9 cellular contexts compared by ENCODE assay signal in genomic region chr13:24272452-24273161, GRCh38. TPM values are rescaled to one million over a fixed set of nuclear protein-coding genes. Genes with fewer than 3 reads are reported as not detected.
A peak's percentile ranks its signal among the peaks of the same experiment; 100 is the strongest.
DNase-seq lines count a peak whose midpoint lies in the region; ATAC-seq and TF ChIP-seq lines count a peak whose summit lies in the region.
"Had no signal": no experiment of that assay in that cellular context is flagged by ENCODE, and none has a peak within 500 bp of the region (broad histone marks: within the 10 kb centered on the region; RNA-seq: fewer than 3 reads in every experiment).

No MANE protein-coding gene starts in this region.

- POLR2A ChIA-PET in AG04450 (lab: Yijun Ruan, JAX): no interaction called here

- no peaks in the 10 kb centered on the region for H3K36me3 ChIP-seq in effector memory CD4-positive, alpha-beta T cell (ENCODE audit: control insufficient read depth, insufficient read depth, low read length)
- no peaks in the 10 kb centered on the region for H3K36me3 ChIP-seq in neuron (ENCODE audit: insufficient read depth, low read length)

- H3K27ac ChIP-seq in AG04450 (ENCODE audit: low read depth, low read length): peak overlapping the region; percentile 84
- H3K27ac ChIP-seq in effector memory CD4-positive, alpha-beta T cell (ENCODE audit: insufficient read depth, low read length, poor library complexity, severe bottlenecking): peak overlapping the region; percentile 96

- no peak for DNase-seq in AG04450 (ENCODE audit: low read depth, low spot score)
- DNase-seq in NCI-H524 (lab: John Stamatoyannopoulos, UW): peak; percentile 76 to 83
- no peak for DNase-seq in effector memory CD4-positive, alpha-beta T cell
- no peak for DNase-seq in NK-92 (lab: John Stamatoyannopoulos, UW; ENCODE audit: unreplicated experiment)
- DNase-seq in epidermal melanocyte (ENCODE audit: insufficient read length, low spot score): no peak
- no peak for DNase-seq in activated effector memory CD4-positive, alpha-beta T cell treated with Interleukin-2 at 50 U/mL for 16 hours
- DNase-seq: DMS53 had no signal

- H3K4me1 ChIP-seq in effector memory CD4-positive, alpha-beta T cell (ENCODE audit: control insufficient read depth, insufficient read depth, low read length, poor library complexity, severe bottlenecking): peaks cover 68% of the 10 kb centered on the region
- H3K4me1 ChIP-seq in neuron (ENCODE audit: insufficient read depth, low read length): peaks cover 30% of the 10 kb centered on the region

- H2AFZ ChIP-seq in neuron (ENCODE audit: low read depth, low read length): peak overlapping the region; percentile 17

- no peaks in the 10 kb centered on the region for H3K27me3 ChIP-seq in AG04450 (ENCODE audit: control insufficient read depth, insufficient read depth, low read length)
- no peaks in the 10 kb centered on the region for H3K27me3 ChIP-seq in effector memory CD4-positive, alpha-beta T cell (replicated peaks; ENCODE audit: control insufficient read depth, insufficient read depth, low read length, poor library complexity, severe bottlenecking)
- no peaks in the 10 kb centered on the region for H3K27me3 ChIP-seq in neuron (ENCODE audit: insufficient read depth, low read length)

- H3K9me3 ChIP-seq in AG04450 (ENCODE audit: control insufficient read depth, insufficient read depth, low read length): no peaks in the 10 kb centered on the region
- no peaks in the 10 kb centered on the region for H3K9me3 ChIP-seq in effector memory CD4-positive, alpha-beta T cell (ENCODE audit: control insufficient read depth, low read length)
- no peaks in the 10 kb centered on the region for H3K9me3 ChIP-seq in neuron (ENCODE audit: low read length)

- no peak for ATAC-seq in GM19035 (IDR thresholded peaks at IDR 0.05; ENCODE audit: unreplicated experiment)

- peak overlapping the region; percentile 54 for H3K4me3 ChIP-seq in AG04450 (ENCODE audit: low read depth, low read length)
- H3K4me3 ChIP-seq in effector memory CD4-positive, alpha-beta T cell (ENCODE audit: insufficient read depth, low read depth, low read length, poor library complexity, severe bottlenecking): peak overlapping the region; percentile 39
- no peak overlapping the region for H3K4me3 ChIP-seq in neuron (ENCODE audit: low read length)

- TF ChIP-seq CTCF in AG04450 (IDR thresholded peaks at IDR 0.05; ENCODE audit: low read depth, low read length): no peak

- CTCF ChIA-PET in AG04450 (lab: Charles Lee): interaction anchor here (0.5 kb wide), 1 partner anchor 456 kb away, joined by 3 read pairs; no protein-coding TSS in a partner anchor

RNA-seq across cellular contexts. Expression of gene C1QTNF9, which starts 36.8 kb away (rescaled TPM):
- polyA plus RNA-seq in AG04450 (2011; rRNA removed): 0.11 and 0.20 TPM in 2 replicates
- polyA minus RNA-seq in AG04450 (2011; rRNA and poly(A)+ RNA removed): 0.09 and 0.22 TPM in 2 replicates

Comparison
In these comparisons a context has a peak if more than half of its experiments do, and no peak if none do; other contexts are left out.
1. DNase-seq: peak in NCI-H524 (2 of 2); none in AG04450 (single experiment), effector memory CD4-positive, alpha-beta T cell (0 of 3), NK-92 (single experiment), epidermal melanocyte (single experiment) and activated effector memory CD4-positive, alpha-beta T cell treated with Interleukin-2 at 50 U/mL for 16 hours (single experiment).